1 cellular context compared by ENCODE assay signal in the genomic region with DNA sequence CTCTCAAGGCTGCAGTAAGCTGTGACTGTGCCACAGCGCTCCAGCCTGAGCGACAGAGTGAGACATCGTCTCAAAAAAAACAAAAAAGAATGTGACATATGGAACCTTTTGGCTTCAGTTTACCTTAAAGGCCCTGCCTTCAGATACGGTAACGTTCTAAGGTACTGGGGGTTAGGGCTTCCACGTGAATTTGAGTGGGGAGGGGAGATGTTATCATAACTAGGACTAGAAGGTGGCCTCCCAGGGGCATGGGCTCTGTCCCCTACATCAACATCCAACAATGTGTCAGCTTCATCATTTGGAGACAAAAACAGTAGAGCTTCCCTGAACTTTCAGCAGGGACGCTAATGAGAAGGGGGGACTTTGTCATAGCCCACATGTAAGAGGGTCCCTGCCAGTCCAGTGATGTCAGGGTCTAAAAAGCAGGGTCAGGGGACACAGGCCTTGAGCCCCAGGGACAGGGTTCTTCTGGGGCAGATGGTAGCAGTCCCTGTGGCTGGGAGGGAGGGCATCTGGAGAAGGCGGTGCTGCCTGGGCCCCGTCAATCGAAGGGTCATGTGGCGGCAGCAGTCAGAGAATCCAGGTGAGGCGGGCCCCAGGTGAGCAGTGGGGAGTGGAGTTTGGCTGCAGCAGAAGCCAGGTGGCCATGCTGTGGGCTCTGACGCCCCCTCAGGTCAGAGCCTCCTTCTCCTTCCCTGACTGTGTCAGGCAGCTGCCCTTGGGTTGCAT.
TF ChIP-seq lines count a peak whose summit lies in the region.

No MANE protein-coding gene starts in this region.

TF ChIP-seq in K562, 482 proteins besides CTCF, POLR2A, EP300 and RAD21 (continued from another document):
- TF ChIP-seq, protein P1, sequence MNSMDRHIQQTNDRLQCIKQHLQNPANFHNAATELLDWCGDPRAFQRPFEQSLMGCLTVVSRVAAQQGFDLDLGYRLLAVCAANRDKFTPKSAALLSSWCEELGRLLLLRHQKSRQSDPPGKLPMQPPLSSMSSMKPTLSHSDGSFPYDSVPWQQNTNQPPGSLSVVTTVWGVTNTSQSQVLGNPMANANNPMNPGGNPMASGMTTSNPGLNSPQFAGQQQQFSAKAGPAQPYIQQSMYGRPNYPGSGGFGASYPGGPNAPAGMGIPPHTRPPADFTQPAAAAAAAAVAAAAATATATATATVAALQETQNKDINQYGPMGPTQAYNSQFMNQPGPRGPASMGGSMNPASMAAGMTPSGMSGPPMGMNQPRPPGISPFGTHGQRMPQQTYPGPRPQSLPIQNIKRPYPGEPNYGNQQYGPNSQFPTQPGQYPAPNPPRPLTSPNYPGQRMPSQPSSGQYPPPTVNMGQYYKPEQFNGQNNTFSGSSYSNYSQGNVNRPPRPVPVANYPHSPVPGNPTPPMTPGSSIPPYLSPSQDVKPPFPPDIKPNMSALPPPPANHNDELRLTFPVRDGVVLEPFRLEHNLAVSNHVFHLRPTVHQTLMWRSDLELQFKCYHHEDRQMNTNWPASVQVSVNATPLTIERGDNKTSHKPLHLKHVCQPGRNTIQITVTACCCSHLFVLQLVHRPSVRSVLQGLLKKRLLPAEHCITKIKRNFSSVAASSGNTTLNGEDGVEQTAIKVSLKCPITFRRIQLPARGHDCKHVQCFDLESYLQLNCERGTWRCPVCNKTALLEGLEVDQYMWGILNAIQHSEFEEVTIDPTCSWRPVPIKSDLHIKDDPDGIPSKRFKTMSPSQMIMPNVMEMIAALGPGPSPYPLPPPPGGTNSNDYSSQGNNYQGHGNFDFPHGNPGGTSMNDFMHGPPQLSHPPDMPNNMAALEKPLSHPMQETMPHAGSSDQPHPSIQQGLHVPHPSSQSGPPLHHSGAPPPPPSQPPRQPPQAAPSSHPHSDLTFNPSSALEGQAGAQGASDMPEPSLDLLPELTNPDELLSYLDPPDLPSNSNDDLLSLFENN (IDR thresholded peaks at IDR 0.05; ENCODE audit: low read depth in 2 of 2, low read length in 2 of 2) = peak in 1 of 2 experiments; percentile 42; a peak in 1 of 4 replicates
- TF ChIP-seq, protein P2, sequence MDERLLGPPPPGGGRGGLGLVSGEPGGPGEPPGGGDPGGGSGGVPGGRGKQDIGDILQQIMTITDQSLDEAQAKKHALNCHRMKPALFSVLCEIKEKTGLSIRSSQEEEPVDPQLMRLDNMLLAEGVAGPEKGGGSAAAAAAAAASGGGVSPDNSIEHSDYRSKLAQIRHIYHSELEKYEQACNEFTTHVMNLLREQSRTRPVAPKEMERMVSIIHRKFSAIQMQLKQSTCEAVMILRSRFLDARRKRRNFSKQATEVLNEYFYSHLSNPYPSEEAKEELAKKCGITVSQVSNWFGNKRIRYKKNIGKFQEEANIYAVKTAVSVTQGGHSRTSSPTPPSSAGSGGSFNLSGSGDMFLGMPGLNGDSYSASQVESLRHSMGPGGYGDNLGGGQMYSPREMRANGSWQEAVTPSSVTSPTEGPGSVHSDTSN (CRISPR knock-in tag; IDR thresholded peaks at IDR 0.05; ENCODE audit: low read depth) = no peak
- TF ChIP-seq, protein P2 (tag; conservative IDR thresholded peaks at IDR 0.05; ENCODE audit: low read depth) = no peak
- TF ChIP-seq SMC3 (conservative IDR thresholded peaks at IDR 0.05; ENCODE audit: insufficient read depth, low read depth, low read length) = 0 out of 2 replicates have a peak, but pooled peaks have one; percentile 17
- TF ChIP-seq CHD2 (IDR thresholded peaks at IDR 0.05; ENCODE audit: low read depth, low read length) = 0 out of 2 replicates have a peak, but pooled peaks have one; percentile 13
- TF ChIP-seq, protein P3, sequence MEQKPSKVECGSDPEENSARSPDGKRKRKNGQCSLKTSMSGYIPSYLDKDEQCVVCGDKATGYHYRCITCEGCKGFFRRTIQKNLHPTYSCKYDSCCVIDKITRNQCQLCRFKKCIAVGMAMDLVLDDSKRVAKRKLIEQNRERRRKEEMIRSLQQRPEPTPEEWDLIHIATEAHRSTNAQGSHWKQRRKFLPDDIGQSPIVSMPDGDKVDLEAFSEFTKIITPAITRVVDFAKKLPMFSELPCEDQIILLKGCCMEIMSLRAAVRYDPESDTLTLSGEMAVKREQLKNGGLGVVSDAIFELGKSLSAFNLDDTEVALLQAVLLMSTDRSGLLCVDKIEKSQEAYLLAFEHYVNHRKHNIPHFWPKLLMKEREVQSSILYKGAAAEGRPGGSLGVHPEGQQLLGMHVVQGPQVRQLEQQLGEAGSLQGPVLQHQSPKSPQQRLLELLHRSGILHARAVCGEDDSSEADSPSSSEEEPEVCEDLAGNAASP (IDR thresholded peaks at IDR 0.05) = no peak
